ENCODE assay signal across 31 cellular contexts in the genomic region with DNA sequence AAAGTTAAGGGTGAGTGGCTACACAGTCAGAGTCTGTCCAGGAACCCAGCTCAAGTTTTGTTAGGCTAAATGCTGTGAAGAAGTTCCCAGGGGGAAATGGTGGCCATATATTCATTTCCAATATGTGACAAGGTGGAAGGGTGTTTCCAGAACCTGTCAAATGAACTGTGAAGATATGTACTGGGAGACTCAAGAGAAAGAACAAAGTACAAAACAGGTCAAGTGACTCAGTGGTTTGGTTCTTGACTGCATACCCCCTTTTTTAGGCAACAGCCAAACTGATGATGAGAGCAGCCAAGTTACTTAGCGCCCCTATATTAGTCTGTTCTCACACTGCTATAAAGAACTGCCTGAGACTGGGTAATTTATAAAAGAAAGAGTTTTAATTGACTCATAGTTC.
"Had no signal": no experiment of that assay in that cellular context is flagged by ENCODE, and none has a peak within 500 bp of the region (broad histone marks: within the 10 kb centered on the region; RNA-seq: fewer than 3 reads in every experiment).

No MANE protein-coding gene starts in this region.

- H3K36me3 ChIP-seq: WERI-Rb-1 had no signal

- ATAC-seq: activated CD4-positive, CD25-positive, alpha-beta regulatory T cell treated with anti-CD3 and anti-CD28 coated beads, Interleukin-2, amount 50 U/mL, for 24 hours; activated CD8-positive, alpha-beta T cell treated with anti-CD3 and anti-CD28 coated beads for 36 hours; activated T-cell treated with anti-CD3 and anti-CD28 coated beads, Interleukin-2, amount 50 U/mL, for 4 hours; activated T-helper 17 cell treated with anti-CD3 and anti-CD28 coated beads, Interleukin-2, amount 50 U/mL, for 72 hours; effector memory CD8-positive, alpha-beta T cell; T-helper 17 cell had no signal

- H3K4me1 Mint-ChIP-seq: activated B cell treated with CpG ODN at 0.5 μM for 24 hours; activated T-helper 17 cell treated with anti-CD3 and anti-CD28 coated beads, Interleukin-2, amount 50 U/mL, for 72 hours had no signal

- H3K27ac Mint-ChIP-seq: activated B cell treated with CpG ODN at 0.5 μM for 24 hours; activated CD8-positive, alpha-beta T cell treated with anti-CD3 and anti-CD28 coated beads for 36 hours; activated naive CD8-positive, alpha-beta T cell; activated T-helper 17 cell treated with anti-CD3 and anti-CD28 coated beads, Interleukin-2, amount 50 U/mL, for 72 hours; effector memory CD8-positive, alpha-beta T cell; T-helper 17 cell; T-helper 2 cell treated with Interferon-gamma antibody and Interleukin-4, amounts not matched to agents 5 μg/mL and 100 μg/mL, for 36 hours had no signal

- FAIRE-seq: astrocyte, colon, frontal cortex had no signal

- DNase-seq: activated B cell treated with CpG ODN at 0.5 μM for 24 hours; activated CD4-positive, alpha-beta T cell treated with anti-CD3 and anti-CD28 coated beads for 48 hours; activated CD4-positive, alpha-beta T cell treated with anti-CD3 and anti-CD28 coated beads, Interleukin-2, amount 50 U/mL, for 1 hour; activated CD4-positive, alpha-beta T cell treated with anti-CD3 and anti-CD28 coated beads, Interleukin-2, amount 50 U/mL, for 48 hours; activated CD8-positive, alpha-beta memory T cell treated with anti-CD3 and anti-CD28 coated beads for 24 hours; activated CD8-positive, alpha-beta T cell treated with anti-CD3 and anti-CD28 coated beads for 36 hours; activated effector memory CD4-positive, alpha-beta T cell treated with Interleukin-2 at 50 U/mL for 16 hours; activated gamma-delta T cell treated with Interleukin-2 at 50 U/mL for 16 hours; activated naive CD4-positive, alpha-beta T cell treated with anti-CD3 and anti-CD28 coated beads, Interleukin-2, amount 50 U/mL, for 16 hours; activated naive CD4-positive, alpha-beta T cell treated with Interleukin-2 at 50 U/mL for 16 hours; activated T-cell treated with anti-CD3 and anti-CD28 coated beads, Interleukin-2, amount 50 U/mL, for 4 hours; amniotic stem cell; anterior cingulate cortex; caudate nucleus; cortex of kidney; dermis blood vessel endothelial cell; effector CD4-positive, alpha-beta T cell; effector memory CD8-positive, alpha-beta T cell; foreskin fibroblast; head of caudate nucleus; T-helper 1 cell; T-helper 17 cell; T1000; WERI-Rb-1 had no signal

- H3K4me3 Mint-ChIP-seq: activated B cell treated with CpG ODN at 0.5 μM for 24 hours; activated CD8-positive, alpha-beta T cell treated with anti-CD3 and anti-CD28 coated beads for 36 hours; activated naive CD8-positive, alpha-beta T cell; activated T-cell treated with anti-CD3 and anti-CD28 coated beads, Interleukin-2, amount 50 U/mL, for 4 hours; activated T-helper 17 cell treated with anti-CD3 and anti-CD28 coated beads, Interleukin-2, amount 50 U/mL, for 72 hours; effector memory CD8-positive, alpha-beta T cell; T-helper 17 cell; T-helper 2 cell treated with Interferon-gamma antibody and Interleukin-4, amounts not matched to agents 5 μg/mL and 100 μg/mL, for 36 hours had no signal

- H3K27ac ChIP-seq: WERI-Rb-1 had no signal

- H3K9me3 Mint-ChIP-seq: activated B cell treated with CpG ODN at 0.5 μM for 24 hours; activated CD8-positive, alpha-beta T cell treated with anti-CD3 and anti-CD28 coated beads for 36 hours; activated T-cell treated with anti-CD3 and anti-CD28 coated beads, Interleukin-2, amount 50 U/mL, for 4 hours; activated T-helper 17 cell treated with anti-CD3 and anti-CD28 coated beads, Interleukin-2, amount 50 U/mL, for 72 hours; effector memory CD8-positive, alpha-beta T cell; T-helper 2 cell treated with Interferon-gamma antibody and Interleukin-4, amounts not matched to agents 5 μg/mL and 100 μg/mL, for 36 hours had no signal
